ENCODE assay signal across 21 cellular contexts in the genomic region with DNA sequence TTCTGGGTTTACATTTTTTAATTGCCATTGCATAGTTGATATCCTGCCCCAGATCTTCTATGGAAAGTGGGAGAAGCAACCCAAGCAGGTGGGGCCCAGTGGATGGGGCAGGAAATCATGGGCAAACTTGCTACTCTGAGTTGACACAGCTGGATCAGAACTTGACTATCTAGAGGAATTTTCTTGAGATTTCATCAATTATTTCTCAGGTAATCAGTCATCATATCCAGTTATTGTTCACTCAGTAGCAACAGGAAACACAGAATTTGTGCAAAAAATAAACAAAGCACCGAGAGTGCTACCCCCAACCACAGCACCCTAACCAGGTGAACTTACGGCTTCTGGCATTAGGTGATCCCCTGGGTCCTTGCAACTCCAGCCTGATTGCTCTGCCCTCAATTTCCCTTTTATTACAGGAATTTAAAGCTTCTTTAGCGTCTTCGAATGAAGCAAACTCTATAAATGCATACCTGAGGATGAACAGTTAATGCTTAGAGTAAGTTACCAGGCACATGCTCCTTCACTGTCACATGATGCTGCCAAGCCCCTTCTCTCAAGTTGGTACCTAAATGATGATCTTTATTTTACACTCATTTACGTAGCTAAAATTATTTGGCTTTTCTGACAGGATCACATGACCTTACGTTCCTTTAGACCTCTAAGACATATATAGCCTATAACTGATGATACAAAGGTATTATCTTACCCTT. TPM values are rescaled to one million over a fixed set of nuclear protein-coding genes. Genes with fewer than 3 reads are reported as not detected.
DNase-seq lines count a peak whose midpoint lies in the region; ATAC-seq and TF ChIP-seq lines count a peak whose summit lies in the region.
"Had no signal": no experiment of that assay in that cellular context is flagged by ENCODE, and none has a peak within 500 bp of the region (broad histone marks: within the 10 kb centered on the region; RNA-seq: fewer than 3 reads in every experiment).

No MANE protein-coding gene starts in this region.

- no peak for DNase-seq in stimulated activated naive CD8-positive, alpha-beta T cell treated with anti-CD3 and anti-CD28 coated beads, Interleukin-15, Interleukin-2, amounts not matched to agents 100 U/mL and 50 U/mL, for 24 hours
- no peak for DNase-seq in effector memory CD8-positive, alpha-beta T cell
- DNase-seq in amygdala (lab: John Stamatoyannopoulos, UW), result no peak
- DNase-seq in breast epithelium (ENCODE audit: low spot score in 2 of 2), result no peak
- DNase-seq: body of pancreas; glutamatergic neuron; H9; Karpas-422; left lung; NCI-H146; NCI-H446 treated with DMSO at 0.1 percent for 48 hours; nucleus accumbens; RPMI8226; stimulated activated CD4-positive, alpha-beta T cell treated with anti-CD3 and anti-CD28 coated beads, Interleukin-15, amount 100 ng/mL, for 24 hours; stimulated activated naive CD8-positive, alpha-beta T cell treated with anti-CD3 and anti-CD28 coated beads, Interleukin-15, amount 100 ng/mL, for 72 hours; T-cell; uterus had no signal

- peak overlapping the region; percentile 13 for H3K4me3 Mint-ChIP-seq in stimulated activated naive CD8-positive, alpha-beta T cell treated with anti-CD3 and anti-CD28 coated beads, Interleukin-15, Interleukin-2, amounts not matched to agents 100 ng/mL and 50 ng/mL, for 24 hours
- no peak overlapping the region for H3K4me3 Mint-ChIP-seq in effector memory CD8-positive, alpha-beta T cell
- H3K4me3 Mint-ChIP-seq: H9; stimulated activated naive CD8-positive, alpha-beta T cell treated with anti-CD3 and anti-CD28 coated beads, Interleukin-15, amount 100 ng/mL, for 72 hours; T-cell had no signal

- H3K4me1 Mint-ChIP-seq in stimulated activated naive CD8-positive, alpha-beta T cell treated with anti-CD3 and anti-CD28 coated beads, Interleukin-15, Interleukin-2, amounts not matched to agents 100 ng/mL and 50 ng/mL, for 24 hours (ENCODE audit: low read depth), result peaks cover 60% of the 10 kb centered on the region
- peaks cover 19 to 22% of the 10 kb centered on the region in 2 donors for H3K4me1 Mint-ChIP-seq in effector memory CD8-positive, alpha-beta T cell (ENCODE audit: low read depth in 2 of 2)

- no peaks in the 10 kb centered on the region for H3K9me3 ChIP-seq in breast epithelium
- H3K9me3 ChIP-seq: body of pancreas, left lung, uterus had no signal

- peaks cover 96% of the 10 kb centered on the region for H3K36me3 Mint-ChIP-seq in stimulated activated naive CD8-positive, alpha-beta T cell treated with anti-CD3 and anti-CD28 coated beads, Interleukin-15, Interleukin-2, amounts not matched to agents 100 ng/mL and 50 ng/mL, for 24 hours (ENCODE audit: low read depth)
- peaks cover 100% of the 10 kb centered on the region for H3K36me3 Mint-ChIP-seq in effector memory CD8-positive, alpha-beta T cell (ENCODE audit: insufficient read depth)

- peak overlapping the region; percentile 26 for H3K27ac Mint-ChIP-seq in stimulated activated naive CD8-positive, alpha-beta T cell treated with anti-CD3 and anti-CD28 coated beads, Interleukin-15, Interleukin-2, amounts not matched to agents 100 ng/mL and 50 ng/mL, for 24 hours
- peak overlapping the region; percentile 35 to 94 for H3K27ac Mint-ChIP-seq in effector memory CD8-positive, alpha-beta T cell
- H3K27ac Mint-ChIP-seq: activated T-helper 2 cell treated with anti-CD3 and anti-CD28 coated beads, Interferon-gamma antibody, Interleukin-2, Interleukin-4, amounts not matched to agents 10 μg/mL and 5 μg/mL and 100 μg/mL, durations not matched to agents 14 hours and 24 hours and 36 hours; T-cell had no signal

- H3K4me3 ChIP-seq in breast epithelium, result no peak overlapping the region
- H3K4me3 ChIP-seq: body of pancreas, left lung, uterus had no signal

- no peaks in the 10 kb centered on the region for H3K27me3 ChIP-seq in breast epithelium
- H3K27me3 ChIP-seq: body of pancreas, left lung, uterus had no signal

- no peak for ATAC-seq in stimulated activated naive CD8-positive, alpha-beta T cell treated with anti-CD3 and anti-CD28 coated beads, Interleukin-15, Interleukin-2, amounts not matched to agents 100 U/mL and 50 U/mL, for 24 hours
- ATAC-seq in effector memory CD8-positive, alpha-beta T cell (replicated peaks), result no peak
- ATAC-seq in HG02588 (IDR thresholded peaks at IDR 0.05; ENCODE audit: unreplicated experiment), result no peak
- ATAC-seq: body of pancreas; stimulated activated naive CD8-positive, alpha-beta T cell treated with anti-CD3 and anti-CD28 coated beads, Interleukin-15, amount 100 ng/mL, for 72 hours; T-cell had no signal

- no peaks in the 10 kb centered on the region for H3K4me1 ChIP-seq in breast epithelium
- H3K4me1 ChIP-seq: uterus had no signal

- H3K36me3 ChIP-seq in breast epithelium, result peaks cover 31% of the 10 kb centered on the region
- H3K36me3 ChIP-seq: uterus had no signal

- no peaks in the 10 kb centered on the region for H3K9me3 Mint-ChIP-seq in stimulated activated naive CD8-positive, alpha-beta T cell treated with anti-CD3 and anti-CD28 coated beads, Interleukin-15, Interleukin-2, amounts not matched to agents 100 ng/mL and 50 ng/mL, for 24 hours
- H3K9me3 Mint-ChIP-seq in effector memory CD8-positive, alpha-beta T cell, result no peaks in the 10 kb centered on the region
- H3K9me3 Mint-ChIP-seq: activated T-helper 2 cell treated with anti-CD3 and anti-CD28 coated beads, Interferon-gamma antibody, Interleukin-2, Interleukin-4, amounts not matched to agents 10 μg/mL and 5 μg/mL and 100 μg/mL, durations not matched to agents 14 hours and 24 hours and 36 hours; H9; stimulated activated naive CD8-positive, alpha-beta T cell treated with anti-CD3 and anti-CD28 coated beads, Interleukin-15, amount 100 ng/mL, for 72 hours; T-cell had no signal

- TF ChIP-seq POLR2A in breast epithelium (IDR thresholded peaks at IDR 0.05), result no peak

- intact Hi-C loops in breast epithelium (cut with DNase I; ENCODE audit: low total_unique reads), result no loop called here

- no peak overlapping the region for H3K27ac ChIP-seq in breast epithelium
- H3K27ac ChIP-seq: body of pancreas, uterus had no signal

- no peaks in the 10 kb centered on the region for H3K27me3 Mint-ChIP-seq in stimulated activated naive CD8-positive, alpha-beta T cell treated with anti-CD3 and anti-CD28 coated beads, Interleukin-15, Interleukin-2, amounts not matched to agents 100 ng/mL and 50 ng/mL, for 24 hours
- H3K27me3 Mint-ChIP-seq in effector memory CD8-positive, alpha-beta T cell, result no peaks in the 10 kb centered on the region
- H3K27me3 Mint-ChIP-seq: stimulated activated naive CD8-positive, alpha-beta T cell treated with anti-CD3 and anti-CD28 coated beads, Interleukin-15, amount 100 ng/mL, for 72 hours; T-cell had no signal

- no peak for TF ChIP-seq CTCF in breast epithelium (IDR thresholded peaks at IDR 0.05)

TF ChIP-seq in PFSK-1, 5 proteins besides CTCF, POLR2A, EP300 and RAD21:
- TF ChIP-seq TAF1 (IDR thresholded peaks at IDR 0.05; ENCODE audit: borderline replicate concordance, insufficient read depth, low read length), result no peak
- peak; percentile 44; the same call in 1 of the 2 replicates for TF ChIP-seq POLR2AphosphoS5 (IDR thresholded peaks at IDR 0.05; ENCODE audit: low read depth, low read length)
- TF ChIP-seq, protein P1, sequence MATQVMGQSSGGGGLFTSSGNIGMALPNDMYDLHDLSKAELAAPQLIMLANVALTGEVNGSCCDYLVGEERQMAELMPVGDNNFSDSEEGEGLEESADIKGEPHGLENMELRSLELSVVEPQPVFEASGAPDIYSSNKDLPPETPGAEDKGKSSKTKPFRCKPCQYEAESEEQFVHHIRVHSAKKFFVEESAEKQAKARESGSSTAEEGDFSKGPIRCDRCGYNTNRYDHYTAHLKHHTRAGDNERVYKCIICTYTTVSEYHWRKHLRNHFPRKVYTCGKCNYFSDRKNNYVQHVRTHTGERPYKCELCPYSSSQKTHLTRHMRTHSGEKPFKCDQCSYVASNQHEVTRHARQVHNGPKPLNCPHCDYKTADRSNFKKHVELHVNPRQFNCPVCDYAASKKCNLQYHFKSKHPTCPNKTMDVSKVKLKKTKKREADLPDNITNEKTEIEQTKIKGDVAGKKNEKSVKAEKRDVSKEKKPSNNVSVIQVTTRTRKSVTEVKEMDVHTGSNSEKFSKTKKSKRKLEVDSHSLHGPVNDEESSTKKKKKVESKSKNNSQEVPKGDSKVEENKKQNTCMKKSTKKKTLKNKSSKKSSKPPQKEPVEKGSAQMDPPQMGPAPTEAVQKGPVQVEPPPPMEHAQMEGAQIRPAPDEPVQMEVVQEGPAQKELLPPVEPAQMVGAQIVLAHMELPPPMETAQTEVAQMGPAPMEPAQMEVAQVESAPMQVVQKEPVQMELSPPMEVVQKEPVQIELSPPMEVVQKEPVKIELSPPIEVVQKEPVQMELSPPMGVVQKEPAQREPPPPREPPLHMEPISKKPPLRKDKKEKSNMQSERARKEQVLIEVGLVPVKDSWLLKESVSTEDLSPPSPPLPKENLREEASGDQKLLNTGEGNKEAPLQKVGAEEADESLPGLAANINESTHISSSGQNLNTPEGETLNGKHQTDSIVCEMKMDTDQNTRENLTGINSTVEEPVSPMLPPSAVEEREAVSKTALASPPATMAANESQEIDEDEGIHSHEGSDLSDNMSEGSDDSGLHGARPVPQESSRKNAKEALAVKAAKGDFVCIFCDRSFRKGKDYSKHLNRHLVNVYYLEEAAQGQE (IDR thresholded peaks at IDR 0.05; ENCODE audit: insufficient read depth in 1 of 2, low read depth in 2 of 2, low read length in 2 of 2), result no peak
- no peak for TF ChIP-seq SIN3A (IDR thresholded peaks at IDR 0.05; ENCODE audit: borderline replicate concordance, insufficient read depth, low read length)
TF ChIP-seq in PFSK-1: peak in this region for 1.

RNA-seq across cellular contexts. Expression of a gene that starts 7.8 kb away (rescaled TPM):
- polyA plus RNA-seq in PFSK-1 (2012; ENCODE audit: insufficient read length, low read depth), result 352 TPM
- total RNA-seq in breast epithelium, result 100 to 1,000 TPM; 179 to 234 (median 189) TPM
